In genomic region chr10:69928339-69928738, GRCh38 we compare ENCODE assay signal across 9 cellular contexts.
"Had no signal": no experiment of that assay in that cellular context is flagged by ENCODE, and none has a peak within 500 bp of the region (broad histone marks: within the 10 kb centered on the region; RNA-seq: fewer than 3 reads in every experiment).

No MANE protein-coding gene starts in this region.

- H2AFZ ChIP-seq: GM23248, GM23338 had no signal

- H3K4me2 ChIP-seq: GM23338 had no signal

- H3K36me3 ChIP-seq: HAP-1 had no signal

- H3K9me3 ChIP-seq: HAP-1 had no signal

- H3K27ac ChIP-seq: GM23248 had no signal

- ATAC-seq: HCT116 had no signal

- H3K9ac ChIP-seq: GM23248 had no signal

- H3K27ac Mint-ChIP-seq: GM23338, H9, HFFc6 had no signal

- H3K4me1 ChIP-seq: HAP-1 had no signal

- H3K4me3 ChIP-seq: GM23248, GM23338, HAP-1 had no signal

- DNase-seq: GM23248, GOT3, H7, H9, HCEC 1CT, HFFc6 had no signal

- H3K4me3 Mint-ChIP-seq: GM23338, H9, HFFc6 had no signal

- H3K9me3 Mint-ChIP-seq: HFFc6 had no signal
